ENCODE assay signal across 8 cellular contexts in genomic region chr11:31958086-31958735, GRCh38.
A peak's percentile ranks its signal among the peaks of the same experiment; 100 is the strongest.
DNase-seq lines count a peak whose midpoint lies in the region; ATAC-seq, FAIRE-seq and TF ChIP-seq lines count a peak whose summit lies in the region.

No MANE protein-coding gene starts in this region.

- H3K79me2 ChIP-seq in PC-3 (ENCODE audit: low read length): no peaks in the 10 kb centered on the region

- peak; percentile 88 for TF ChIP-seq CTCF in PC-3 (conservative IDR thresholded peaks at IDR 0.05; ENCODE audit: low read depth, low read length)

- intact Hi-C loops in PC-3 (cut with micrococcal nuclease) (loop anchor here (5.0 kb wide), 3 partner anchors 146 to 561 kb away; partner anchors contain the start of gene PAX6), head of caudate nucleus (cut with DNase I) (no loop called here), posterior vena cava (cut with DNase I) (no loop called here)

- peaks cover 16% of the 10 kb centered on the region for H3K4me1 ChIP-seq in PC-3 (ENCODE audit: insufficient read depth, low read length)

- no peaks in the 10 kb centered on the region for H3K9me2 ChIP-seq in PC-3 (replicated peaks; ENCODE audit: low read length)

- no peak overlapping the region; the same call in 1 of the 2 replicates for H3K4me2 ChIP-seq in PC-3 (ENCODE audit: low read length)

- H3F3A ChIP-seq in PC-3 (ENCODE audit: low read length, unreplicated experiment): no peaks in the 10 kb centered on the region

- H3K9me3 ChIP-seq in PC-3 (ENCODE audit: low read length): no peaks in the 10 kb centered on the region

- no peaks in the 10 kb centered on the region for H4K20me1 ChIP-seq in PC-3 (ENCODE audit: low read length)

- POLR2A ChIA-PET in PC-3 (lab: Charles Lee; ENCODE audit: unreplicated experiment): no interaction called here

- CTCF ChIA-PET in PC-3 (lab: Charles Lee): interaction anchor here (0.5 to 1.1 kb wide), 7 partner anchors 16 to 588 kb away, joined by 3 to 4 read pairs (median 3); partner anchors contain the start of genes DCDC1 and DNAJC24

- BruUV-seq in PC-3 (replicated peaks; lab: Mats Ljungman, UMichigan): no TSS peak

- H2AFZ ChIP-seq in PC-3 (ENCODE audit: low read length): peak overlapping the region; percentile 35; the same call in 1 of the 2 replicates

- FAIRE-seq in RCC 7860 (lab: Jason Lieb, UNC): no peak

- H3K27ac ChIP-seq in PC-3 (ENCODE audit: low read length): no peak overlapping the region

- no peaks in the 10 kb centered on the region for H3K27me3 ChIP-seq in PC-3 (ENCODE audit: low read length)

- H3K36me3 ChIP-seq in PC-3 (ENCODE audit: low read depth, low read length): no peaks in the 10 kb centered on the region

- H3K9ac ChIP-seq in PC-3 (ENCODE audit: low read length): no peak overlapping the region

- ATAC-seq in GM18868 (IDR thresholded peaks at IDR 0.05; ENCODE audit: unreplicated experiment): peak; percentile 80
- ATAC-seq in HG03045 (IDR thresholded peaks at IDR 0.05; ENCODE audit: unreplicated experiment): peak; percentile 77
- ATAC-seq in PC-3: peak; percentile 61

- DNase-seq in AG20443 (ENCODE audit: low spot score) (peak; percentile 89), PC-3 (peak; percentile 77), head of caudate nucleus (peak in 41 of 42 donors; percentile 19 to 84 (median 57)), posterior vena cava (ENCODE audit: low spot score) (peak; percentile 84), RCC 7860 (ENCODE audit: low spot score) (no peak)
- DNase-seq in activated naive CD4-positive, alpha-beta T cell treated with Interleukin-2 at 50 U/mL for 16 hours: peak; percentile 58

- H3K4me3 ChIP-seq in PC-3 (ENCODE audit: low read length): no peak overlapping the region
